ENCODE assay signal across 11 cellular contexts in the genomic region with DNA sequence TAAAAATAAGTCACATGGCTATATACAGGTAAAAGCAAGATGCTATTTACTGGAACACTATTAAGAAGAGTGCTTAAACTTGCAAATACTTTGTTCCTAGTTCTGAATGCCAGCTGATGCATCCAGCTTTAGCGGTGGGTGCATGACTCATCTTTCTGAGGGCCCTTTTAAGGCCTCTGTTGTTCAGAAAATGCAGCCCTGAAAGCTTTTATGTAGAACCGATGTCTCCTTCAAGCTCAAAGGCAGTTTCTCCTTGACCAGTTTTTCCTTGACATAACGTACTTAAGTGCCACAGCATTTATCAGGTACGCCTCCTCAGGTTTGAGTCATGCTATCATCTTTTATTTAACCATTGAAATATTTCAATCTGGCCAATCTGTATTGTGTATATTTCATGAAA.
DNase-seq lines count a peak whose midpoint lies in the region; TF ChIP-seq lines count a peak whose summit lies in the region.
"Had no signal": no experiment of that assay in that cellular context is flagged by ENCODE, and none has a peak within 500 bp of the region (broad histone marks: within the 10 kb centered on the region; RNA-seq: fewer than 3 reads in every experiment).

No MANE protein-coding gene starts in this region.

- H4K20me1 ChIP-seq in smooth muscle cell (ENCODE audit: low read depth) = no peaks in the 10 kb centered on the region

- H3K79me2 ChIP-seq in smooth muscle cell (ENCODE audit: low read depth) = no peaks in the 10 kb centered on the region

- no peak overlapping the region for H2AFZ ChIP-seq in smooth muscle cell (ENCODE audit: low read depth)

- no peaks in the 10 kb centered on the region for H3K4me1 ChIP-seq in smooth muscle cell (ENCODE audit: low read depth)
- H3K4me1 ChIP-seq: prostate gland had no signal

- H3F3A ChIP-seq in smooth muscle cell (ENCODE audit: low read depth) = peaks cover 11% of the 10 kb centered on the region

- no peaks in the 10 kb centered on the region for H3K9me3 ChIP-seq in smooth muscle cell (replicated peaks; ENCODE audit: low read depth)
- H3K9me3 ChIP-seq: prostate gland had no signal

- DNase-seq in SIG-M5 treated with dmso at 0.1 percent for 504 hours (lab: John Stamatoyannopoulos, UW; ENCODE audit: unreplicated experiment) (peak; percentile 42), SIG-M5 (lab: John Stamatoyannopoulos, UW) (no peak), RKO (ENCODE audit: low spot score) (peak; percentile 16), foreskin melanocyte (peak; percentile 23), smooth muscle cell (lab: John Stamatoyannopoulos, UW; ENCODE audit: unreplicated experiment) (no peak), NK-92 (lab: John Stamatoyannopoulos, UW; ENCODE audit: unreplicated experiment) (no peak), NCI-H2107 treated with DMSO at 0.1 percent for 48 hours (lab: John Stamatoyannopoulos, UW; ENCODE audit: unreplicated experiment) (no peak), erythroblast (lab: John Stamatoyannopoulos, UW) (no peak)
- DNase-seq: stimulated activated CD8-positive, alpha-beta memory T cell treated with anti-CD3 and anti-CD28 coated beads, Interleukin-4, amount 100 ng/mL, for 48 hours had no signal

- no peak overlapping the region for H3K9ac ChIP-seq in smooth muscle cell (ENCODE audit: low read depth)

- no peaks in the 10 kb centered on the region for H3K36me3 ChIP-seq in smooth muscle cell (ENCODE audit: low read depth)
- H3K36me3 ChIP-seq: prostate gland had no signal

- no peak for TF ChIP-seq CTCF in smooth muscle cell (IDR thresholded peaks at IDR 0.05; ENCODE audit: borderline replicate concordance, insufficient read depth, poor library complexity, severe bottlenecking)

- H3K27me3 ChIP-seq in smooth muscle cell (ENCODE audit: low read depth) = no peaks in the 10 kb centered on the region

- peak overlapping the region; percentile 65 for H3K4me2 ChIP-seq in smooth muscle cell

- WGBS in smooth muscle cell (ENCODE audit: low lambda C conversion rate) = 7% methylated on average over 4 of the region's 4 CpGs

- H3K4me3 ChIP-seq in smooth muscle cell = no peak overlapping the region
- H3K4me3 ChIP-seq: prostate gland, SK-N-MC had no signal

- H3K27ac ChIP-seq in smooth muscle cell (ENCODE audit: low read depth) = peak overlapping the region; percentile 75
- H3K27ac ChIP-seq: prostate gland, SK-N-MC had no signal

- TF ChIP-seq POLR2A in erythroblast (IDR thresholded peaks at IDR 0.05; ENCODE audit: low read length) = no peak

Comparison
In these comparisons a context has a peak if more than half of its experiments do, and no peak if none do; other contexts are left out.
1. DNase-seq: peak in SIG-M5 treated with dmso at 0.1 percent for 504 hours (single experiment), RKO (single experiment) and foreskin melanocyte (single experiment); none in SIG-M5 (single experiment), smooth muscle cell (single experiment), NK-92 (single experiment), NCI-H2107 treated with DMSO at 0.1 percent for 48 hours (single experiment) and erythroblast (0 of 2).